In genomic region chr13:51793570-51794273, GRCh38 we compare ENCODE assay signal across 8 cellular contexts. TPM values are rescaled to one million over a fixed set of nuclear protein-coding genes. Genes with fewer than 3 reads are reported as not detected.
DNase-seq lines count a peak whose midpoint lies in the region; ATAC-seq, FAIRE-seq and TF ChIP-seq lines count a peak whose summit lies in the region.

No MANE protein-coding gene starts in this region.

- no peaks in the 10 kb centered on the region for H3K36me3 Mint-ChIP-seq in T-helper 2 cell treated with Interferon-gamma antibody and Interleukin-4, amounts not matched to agents 5 μg/mL and 100 μg/mL, for 36 hours (ENCODE audit: low read depth)
- H3K36me3 Mint-ChIP-seq in H9 (ENCODE audit: insufficient read depth in 1 of 3, low read depth in 3 of 3), result peaks cover 2 to 20% (median 7%) of the 10 kb centered on the region in 3 experiments; a peak in 6 of 7 replicates

- H3K9me3 Mint-ChIP-seq in T-helper 2 cell treated with Interferon-gamma antibody and Interleukin-4, amounts not matched to agents 5 μg/mL and 100 μg/mL, for 36 hours, result no peaks in the 10 kb centered on the region
- H3K9me3 Mint-ChIP-seq in H9, result no peaks in the 10 kb centered on the region

- no peak overlapping the region for H2AK5ac ChIP-seq in H9 (ENCODE audit: insufficient read length, low read length)

- no peaks in the 10 kb centered on the region for H3K9me3 ChIP-seq in H9 (ENCODE audit: control insufficient read depth, low read depth, low read length)

- no peak overlapping the region for H3K9ac ChIP-seq in H9 (ENCODE audit: extremely low read depth, insufficient read length, low read length)

- no peak overlapping the region for H4K8ac ChIP-seq in H9 (replicated peaks; ENCODE audit: insufficient read length, low read depth, low read length)

- H3K4ac ChIP-seq in H9 (ENCODE audit: low read depth, low read length), result no peak overlapping the region

- no peak overlapping the region for H2BK20ac ChIP-seq in H9 (ENCODE audit: low read depth, low read length, poor library complexity, severe bottlenecking)

- H3K23me2 ChIP-seq in H9 (ENCODE audit: insufficient read length, low read depth, low read length, poor library complexity, severe bottlenecking), result no peaks in the 10 kb centered on the region

- H3K14ac ChIP-seq in H9 (ENCODE audit: insufficient read depth, low read length), result no peak overlapping the region

- no peak overlapping the region for H3T11ph ChIP-seq in H9 (ENCODE audit: low read length)

- FAIRE-seq in GM19239 (lab: Jason Lieb, UNC), result peak; percentile 83

- H4K91ac ChIP-seq in H9 (ENCODE audit: insufficient read length, low read depth, low read length), result no peak overlapping the region

- no peaks in the 10 kb centered on the region for H3K27me3 ChIP-seq in H9 (ENCODE audit: insufficient read depth, low read length)

- H2BK12ac ChIP-seq in H9 (ENCODE audit: insufficient read length, low read depth, low read length), result no peak overlapping the region

- H2BK120ac ChIP-seq in H9 (ENCODE audit: low read depth, low read length, poor library complexity, severe bottlenecking), result no peak overlapping the region

- H3K18ac ChIP-seq in H9 (ENCODE audit: insufficient read length, low read depth, low read length), result no peak overlapping the region

- no peaks in the 10 kb centered on the region for H3K79me1 ChIP-seq in H9 (ENCODE audit: insufficient read depth, low read depth, low read length, poor library complexity, severe bottlenecking)

- no peak overlapping the region for H2BK5ac ChIP-seq in H9 (ENCODE audit: insufficient read length, low read length)

- peaks cover 11% of the 10 kb centered on the region for H3K4me1 Mint-ChIP-seq in T-helper 2 cell treated with Interferon-gamma antibody and Interleukin-4, amounts not matched to agents 5 μg/mL and 100 μg/mL, for 36 hours (ENCODE audit: low read depth)
- peaks cover 11 to 16% of the 10 kb centered on the region in 2 experiments for H3K4me1 Mint-ChIP-seq in H9

- no peak overlapping the region for H3K27ac ChIP-seq in H9 (ENCODE audit: insufficient read length, low read depth, low read length)

- H3K4me2 ChIP-seq in H9 (ENCODE audit: insufficient read depth, insufficient read length, low read length), result no peak overlapping the region

- no peaks in the 10 kb centered on the region for H3K79me2 ChIP-seq in H9 (ENCODE audit: insufficient read depth, low read length)

- H2BK15ac ChIP-seq in H9 (ENCODE audit: low read depth, low read length), result no peak overlapping the region

- no peak overlapping the region for H2AFZ ChIP-seq in H9 (ENCODE audit: low read length)

- H3K23ac ChIP-seq in H9 (ENCODE audit: insufficient read length, low read depth, low read length), result no peak overlapping the region

- no CpG with 5 or more reads among the region's 6 CpGs for WGBS in H9 (ENCODE audit: extremely low coverage, insufficient read length, low lambda C conversion rate)

- H3K27me3 Mint-ChIP-seq in T-helper 2 cell treated with Interferon-gamma antibody and Interleukin-4, amounts not matched to agents 5 μg/mL and 100 μg/mL, for 36 hours (ENCODE audit: low read depth), result no peaks in the 10 kb centered on the region
- no peaks in the 10 kb centered on the region for H3K27me3 Mint-ChIP-seq in H9 (ENCODE audit: low read depth)

- TF ChIP-seq CTCF in H9 (conservative IDR thresholded peaks at IDR 0.05), result no peak

- ATAC-seq in HG03378 (IDR thresholded peaks at IDR 0.05; ENCODE audit: unreplicated experiment), result peak; percentile 60

- H3K56ac ChIP-seq in H9 (ENCODE audit: insufficient read length, low read depth, low read length), result no peak overlapping the region

- DNase-seq in AG08395 (ENCODE audit: low spot score) (peak; percentile 77), GM19239 (ENCODE audit: insufficient read length, low spot score) (no peak), fibroblast of peridontal ligament (ENCODE audit: extremely low read depth) (peak; percentile 72), HuH-7.5 (ENCODE audit: low spot score) (no peak), H9 (no peak)
- peak; percentile 29 for DNase-seq in T-helper 2 cell treated with Interferon-gamma antibody and Interleukin-4, amounts not matched to agents 5 μg/mL and 100 μg/mL, for 36 hours (ENCODE audit: low spot score)
- DNase-seq in stimulated activated CD4-positive, alpha-beta T cell treated with anti-CD3 and anti-CD28 coated beads, Interleukin-1b, Interleukin-23, amount 100 ng/mL, for 4 hours (ENCODE audit: low read depth in 2 of 2), result peak; percentile 30 to 31

- no peak overlapping the region for H3K27ac Mint-ChIP-seq in T-helper 2 cell treated with Interferon-gamma antibody and Interleukin-4, amounts not matched to agents 5 μg/mL and 100 μg/mL, for 36 hours
- H3K27ac Mint-ChIP-seq in H9, result peak overlapping the region in 1 of 3 experiments; percentile 17; a peak in 1 of 7 replicates

- no peaks in the 10 kb centered on the region; the same call in 1 of the 2 replicates for H3K4me1 ChIP-seq in H9 (ENCODE audit: insufficient read depth, low read length)

- H3K4me3 Mint-ChIP-seq in T-helper 2 cell treated with Interferon-gamma antibody and Interleukin-4, amounts not matched to agents 5 μg/mL and 100 μg/mL, for 36 hours, result no peak overlapping the region
- H3K4me3 Mint-ChIP-seq in H9, result no peak overlapping the region

- no peaks in the 10 kb centered on the region for H4K20me1 ChIP-seq in H9 (ENCODE audit: control insufficient read depth, insufficient read depth, insufficient read length)

- H4K5ac ChIP-seq in H9 (ENCODE audit: insufficient read length, low read depth, low read length), result no peak overlapping the region

RNA-seq across cellular contexts. Expression of gene DHRS12, which starts 10.2 kb away (rescaled TPM):
- total RNA-seq in H9 (2021), result 8.8 and 11.1 TPM in 2 replicates

RNA-seq across cellular contexts. Expression of gene TMEM272, which starts 51.3 kb away (rescaled TPM):
- not detected in 2 replicates for total RNA-seq in H9 (2021)

Comparison
In these comparisons a context has a peak if more than half of its experiments do, and no peak if none do; other contexts are left out.
1. DNase-seq: peak in AG08395 (single experiment), T-helper 2 cell treated with Interferon-gamma antibody and Interleukin-4, amounts not matched to agents 5 μg/mL and 100 μg/mL, for 36 hours (single experiment), fibroblast of peridontal ligament (single experiment) and stimulated activated CD4-positive, alpha-beta T cell treated with anti-CD3 and anti-CD28 coated beads, Interleukin-1b, Interleukin-23, amount 100 ng/mL, for 4 hours (2 of 2); none in GM19239 (single experiment), HuH-7.5 (single experiment) and H9 (single experiment).